14 cellular contexts compared by ENCODE assay signal in genomic region chr15:66948294-66948693, GRCh38.
DNase-seq lines count a peak whose midpoint lies in the region; ATAC-seq and TF ChIP-seq lines count a peak whose summit lies in the region.
"Had no signal": no experiment of that assay in that cellular context is flagged by ENCODE, and none has a peak within 500 bp of the region (broad histone marks: within the 10 kb centered on the region; RNA-seq: fewer than 3 reads in every experiment).

No MANE protein-coding gene starts in this region.

- no peak for TF ChIP-seq EP300 in stomach (IDR thresholded peaks at IDR 0.05)

- no peaks in the 10 kb centered on the region for H3K79me2 ChIP-seq in PC-9 (ENCODE audit: low read depth)

- no peaks in the 10 kb centered on the region for H3K9me3 Mint-ChIP-seq in activated T-cell treated with anti-CD3 and anti-CD28 coated beads, Interleukin-2, amount 50 U/mL, for 72 hours
- H3K9me3 Mint-ChIP-seq in activated T-cell treated with anti-CD3 and anti-CD28 coated beads, Interleukin-2, amount 50 U/mL, for 24 hours, result no peaks in the 10 kb centered on the region
- no peaks in the 10 kb centered on the region for H3K9me3 Mint-ChIP-seq in stimulated activated naive B cell treated with anti-CD40 and anti-IgM and Interleukin-4, amounts not matched to agents 10 μg/mL and 1 μg/mL and 100 μg/mL, for 72 hours
- H3K9me3 Mint-ChIP-seq: nephron progenitor cell had no signal

- 72 to 100% (median 73%) methylated on average over 1 to 2 of the region's 2 CpGs for WGBS in stomach, 5 donors

- H3K27me3 ChIP-seq in PC-9 (ENCODE audit: insufficient read depth, low read depth) (no peaks in the 10 kb centered on the region), stomach (no peaks in the 10 kb centered on the region), upper lobe of right lung (no peaks in the 10 kb centered on the region)
- H3K27me3 ChIP-seq: esophagus squamous epithelium had no signal

- peaks cover 26% of the 10 kb centered on the region for H3K4me1 Mint-ChIP-seq in activated T-cell treated with anti-CD3 and anti-CD28 coated beads, Interleukin-2, amount 50 U/mL, for 72 hours (ENCODE audit: low read depth)
- peaks cover 3% of the 10 kb centered on the region for H3K4me1 Mint-ChIP-seq in activated T-cell treated with anti-CD3 and anti-CD28 coated beads, Interleukin-2, amount 50 U/mL, for 24 hours (ENCODE audit: low read depth)
- H3K4me1 Mint-ChIP-seq in stimulated activated naive B cell treated with anti-CD40 and anti-IgM and Interleukin-4, amounts not matched to agents 10 μg/mL and 1 μg/mL and 100 μg/mL, for 72 hours, result peaks cover 31 to 54% of the 10 kb centered on the region in 2 donors

- TF ChIP-seq CTCF in PC-9 (conservative IDR thresholded peaks at IDR 0.05) (no peak), fibroblast of mammary gland (conservative IDR thresholded peaks at IDR 0.05; ENCODE audit: control insufficient read depth, insufficient read depth, low read depth, low read length) (no peak), stomach (IDR thresholded peaks at IDR 0.05) (no peak), upper lobe of right lung (IDR thresholded peaks at IDR 0.05) (no peak)

- H3F3A ChIP-seq in PC-9 (ENCODE audit: insufficient read depth, low read depth), result peaks cover 17% of the 10 kb centered on the region; the same call in 1 of the 2 replicates

- no peak for TF ChIP-seq POLR2A in stomach (IDR thresholded peaks at IDR 0.05)

- peak; percentile 82 to 83 for ATAC-seq in activated T-cell treated with anti-CD3 and anti-CD28 coated beads, Interleukin-2, amount 50 U/mL, for 72 hours (replicated peaks in 1 of 2)
- ATAC-seq in stimulated activated naive B cell treated with anti-CD40 and anti-IgM and Interleukin-4, amounts not matched to agents 10 μg/mL and 1 μg/mL and 100 μg/mL, for 72 hours (replicated peaks), result peak; percentile 38 to 48
- no peak for ATAC-seq in upper lobe of right lung
- ATAC-seq: Right ventricle myocardium inferior had no signal

- H3K36me3 ChIP-seq in PC-9 (ENCODE audit: low read depth) (no peaks in the 10 kb centered on the region), stomach (no peaks in the 10 kb centered on the region), upper lobe of right lung (no peaks in the 10 kb centered on the region)
- H3K36me3 ChIP-seq: esophagus squamous epithelium had no signal

- no peaks in the 10 kb centered on the region for H3K9me3 ChIP-seq in PC-9 (ENCODE audit: insufficient read depth, low read depth)
- no peaks in the 10 kb centered on the region for H3K9me3 ChIP-seq in stomach
- no peaks in the 10 kb centered on the region for H3K9me3 ChIP-seq in upper lobe of right lung
- H3K9me3 ChIP-seq: esophagus squamous epithelium had no signal

- peak overlapping the region; percentile 34; the same call in 1 of the 2 replicates for H3K4me2 ChIP-seq in PC-9

- H3K27ac Mint-ChIP-seq in activated T-cell treated with anti-CD3 and anti-CD28 coated beads, Interleukin-2, amount 50 U/mL, for 72 hours, result no peak overlapping the region
- H3K27ac Mint-ChIP-seq in activated T-cell treated with anti-CD3 and anti-CD28 coated beads, Interleukin-2, amount 50 U/mL, for 24 hours, result no peak overlapping the region
- H3K27ac Mint-ChIP-seq in stimulated activated naive B cell treated with anti-CD40 and anti-IgM and Interleukin-4, amounts not matched to agents 10 μg/mL and 1 μg/mL and 100 μg/mL, for 72 hours, result no peak overlapping the region
- H3K27ac Mint-ChIP-seq: nephron progenitor cell had no signal

- H3K4me3 Mint-ChIP-seq in activated T-cell treated with anti-CD3 and anti-CD28 coated beads, Interleukin-2, amount 50 U/mL, for 72 hours, result no peak overlapping the region
- no peak overlapping the region for H3K4me3 Mint-ChIP-seq in activated T-cell treated with anti-CD3 and anti-CD28 coated beads, Interleukin-2, amount 50 U/mL, for 24 hours
- no peak overlapping the region for H3K4me3 Mint-ChIP-seq in stimulated activated naive B cell treated with anti-CD40 and anti-IgM and Interleukin-4, amounts not matched to agents 10 μg/mL and 1 μg/mL and 100 μg/mL, for 72 hours
- H3K4me3 Mint-ChIP-seq: nephron progenitor cell had no signal

- H3K4me1 ChIP-seq in PC-9 (replicated peaks; ENCODE audit: insufficient read depth), result peaks cover 17% of the 10 kb centered on the region
- peaks cover 0 to 8% (median 0%) of the 10 kb centered on the region in 4 donors for H3K4me1 ChIP-seq in stomach
- no peaks in the 10 kb centered on the region for H3K4me1 ChIP-seq in upper lobe of right lung

- H3K27me3 Mint-ChIP-seq in activated T-cell treated with anti-CD3 and anti-CD28 coated beads, Interleukin-2, amount 50 U/mL, for 72 hours (ENCODE audit: low read depth), result peaks cover 12% of the 10 kb centered on the region
- H3K27me3 Mint-ChIP-seq in activated T-cell treated with anti-CD3 and anti-CD28 coated beads, Interleukin-2, amount 50 U/mL, for 24 hours, result peaks cover 9% of the 10 kb centered on the region
- H3K27me3 Mint-ChIP-seq in stimulated activated naive B cell treated with anti-CD40 and anti-IgM and Interleukin-4, amounts not matched to agents 10 μg/mL and 1 μg/mL and 100 μg/mL, for 72 hours, result peaks cover 0 to 6% of the 10 kb centered on the region in 2 donors

- BruUV-seq in PC-9 (replicated peaks; lab: Mats Ljungman, UMichigan), result no TSS peak

- no peaks in the 10 kb centered on the region for H3K36me3 Mint-ChIP-seq in activated T-cell treated with anti-CD3 and anti-CD28 coated beads, Interleukin-2, amount 50 U/mL, for 72 hours (ENCODE audit: insufficient read depth in 2 of 2)
- H3K36me3 Mint-ChIP-seq in activated T-cell treated with anti-CD3 and anti-CD28 coated beads, Interleukin-2, amount 50 U/mL, for 24 hours (ENCODE audit: low read depth), result no peaks in the 10 kb centered on the region
- peaks cover 0 to 3% of the 10 kb centered on the region in 2 donors for H3K36me3 Mint-ChIP-seq in stimulated activated naive B cell treated with anti-CD40 and anti-IgM and Interleukin-4, amounts not matched to agents 10 μg/mL and 1 μg/mL and 100 μg/mL, for 72 hours

- H4K20me1 ChIP-seq in PC-9 (ENCODE audit: insufficient read depth), result no peaks in the 10 kb centered on the region

- H3K9me2 ChIP-seq in PC-9 (ENCODE audit: insufficient read depth), result no peaks in the 10 kb centered on the region

- H3K4me3 ChIP-seq in PC-9, result no peak overlapping the region
- H3K4me3 ChIP-seq in fibroblast of mammary gland (ENCODE audit: control insufficient read depth, low read depth, low read length), result no peak overlapping the region
- no peak overlapping the region for H3K4me3 ChIP-seq in stomach
- no peak overlapping the region for H3K4me3 ChIP-seq in upper lobe of right lung
- H3K4me3 ChIP-seq: esophagus squamous epithelium had no signal

- intact Hi-C loops in PC-9 (cut with micrococcal nuclease; ENCODE audit: unreplicated experiment) (loop anchor here (1.0 to 5.0 kb wide), 8 partner anchors 77 to 484 kb away; partner anchors contain the start of genes AAGAB and IQCH), stomach (cut with DNase I; ENCODE audit: low total_unique reads) (loop anchor here (5.0 kb wide), 1 partner anchor 354 kb away; no protein-coding TSS in a partner anchor), upper lobe of right lung (cut with DNase I) (loop anchor here (10.0 kb wide), 3 partner anchors 357 to 887 kb away; no protein-coding TSS in a partner anchor)

- H3K27ac ChIP-seq in PC-9 (peak overlapping the region; percentile 57), stomach (no peak overlapping the region), upper lobe of right lung (no peak overlapping the region)
- H3K27ac ChIP-seq: esophagus squamous epithelium had no signal

- no peak overlapping the region for H2AFZ ChIP-seq in PC-9

- CTCF ChIA-PET in PC-9 (lab: Charles Lee), result interaction anchor here (0.6 to 1.1 kb wide), 4 partner anchors 16 to 159 kb away, joined by 3 to 6 read pairs (median 4); no protein-coding TSS in a partner anchor

- peak; percentile 21 to 40 for DNase-seq in activated T-cell treated with anti-CD3 and anti-CD28 coated beads, Interleukin-2, amount 50 U/mL, for 72 hours
- DNase-seq in activated T-cell treated with anti-CD3 and anti-CD28 coated beads, Interleukin-2, amount 50 U/mL, for 24 hours, result no peak
- DNase-seq in PC-9 (peak; percentile 73 to 75), fibroblast of mammary gland (ENCODE audit: low read depth) (peak; percentile 68), DMS153 (lab: John Stamatoyannopoulos, UW) (no peak), stomach (no peak), upper lobe of right lung (no peak)
- DNase-seq in stimulated activated naive B cell treated with anti-CD40 and anti-IgM and Interleukin-4, amounts not matched to agents 10 μg/mL and 1 μg/mL and 100 μg/mL, for 72 hours, result no peak
- DNase-seq: DMS79 treated with DMSO at 0.1 percent for 48 hours, esophagus squamous epithelium, kidney glomerular epithelial cell, NCI-H510A, nephron progenitor cell had no signal

- POLR2A ChIA-PET in PC-9 (lab: Charles Lee; ENCODE audit: unreplicated experiment), result interaction anchor here (1.2 kb wide), 1 partner anchor 123 kb away, joined by 10 read pairs; no protein-coding TSS in a partner anchor

Comparison
In these comparisons a context has a peak if more than half of its experiments do, and no peak if none do; other contexts are left out.
1. DNase-seq: peak in activated T-cell treated with anti-CD3 and anti-CD28 coated beads, Interleukin-2, amount 50 U/mL, for 72 hours (2 of 2), PC-9 (2 of 2) and fibroblast of mammary gland (single experiment); none in activated T-cell treated with anti-CD3 and anti-CD28 coated beads, Interleukin-2, amount 50 U/mL, for 24 hours (single experiment), stimulated activated naive B cell treated with anti-CD40 and anti-IgM and Interleukin-4, amounts not matched to agents 10 μg/mL and 1 μg/mL and 100 μg/mL, for 72 hours (single experiment), DMS153 (single experiment), stomach (single experiment) and upper lobe of right lung (single experiment).